In the genomic region with DNA sequence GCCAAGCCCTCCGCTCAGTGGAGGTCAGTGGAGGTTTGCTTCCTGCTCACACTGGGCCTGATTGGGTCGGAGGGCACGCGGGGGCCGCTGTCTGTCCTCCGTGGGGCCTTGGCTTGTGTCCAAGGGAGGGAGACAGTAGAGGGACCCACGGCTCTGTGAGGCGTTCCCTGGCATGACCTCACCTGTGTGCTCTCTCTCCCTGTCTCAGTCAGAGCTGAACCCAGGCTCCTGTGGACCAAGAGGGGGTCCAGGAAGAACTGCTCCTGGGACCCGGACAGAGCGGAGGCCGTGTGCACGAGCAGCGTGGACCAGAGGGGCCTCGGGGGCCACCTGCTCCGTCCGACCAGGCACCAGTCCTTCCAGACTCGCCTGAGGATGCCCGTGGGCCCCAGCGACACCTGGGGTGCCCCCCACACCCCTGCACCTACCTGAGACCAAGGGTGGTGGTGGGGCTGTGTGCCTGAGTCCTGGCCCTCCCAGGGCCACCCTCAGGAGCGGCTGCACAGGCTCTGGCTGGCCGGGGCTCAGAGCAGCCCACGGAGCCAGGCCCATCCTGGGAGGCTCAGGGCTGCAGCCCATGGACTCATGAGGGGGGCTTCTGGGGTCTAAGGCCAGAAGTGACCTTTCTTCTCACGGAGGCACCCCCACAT, we compare ENCODE assay signal across 1 cellular context.
TF ChIP-seq lines count a peak whose summit lies in the region.

No MANE protein-coding gene starts in this region.

TF ChIP-seq in H1, 55 proteins besides CTCF, POLR2A, EP300 and RAD21:
- TF ChIP-seq YY1 (IDR thresholded peaks at IDR 0.05; ENCODE audit: low read depth, low read length), result no peak
- TF ChIP-seq EGR1 (IDR thresholded peaks at IDR 0.05; ENCODE audit: borderline replicate concordance, low read depth, low read length), result no peak
- TF ChIP-seq CTBP2 (IDR thresholded peaks at IDR 0.05; ENCODE audit: borderline replicate concordance, insufficient read depth, insufficient read length, low read length), result no peak
- no peak for TF ChIP-seq KDM1A (IDR thresholded peaks at IDR 0.05; ENCODE audit: borderline replicate concordance, low read length)
- TF ChIP-seq, protein P1, sequence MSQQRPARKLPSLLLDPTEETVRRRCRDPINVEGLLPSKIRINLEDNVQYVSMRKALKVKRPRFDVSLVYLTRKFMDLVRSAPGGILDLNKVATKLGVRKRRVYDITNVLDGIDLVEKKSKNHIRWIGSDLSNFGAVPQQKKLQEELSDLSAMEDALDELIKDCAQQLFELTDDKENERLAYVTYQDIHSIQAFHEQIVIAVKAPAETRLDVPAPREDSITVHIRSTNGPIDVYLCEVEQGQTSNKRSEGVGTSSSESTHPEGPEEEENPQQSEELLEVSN (IDR thresholded peaks at IDR 0.05), result no peak
- no peak for TF ChIP-seq SIX5 (IDR thresholded peaks at IDR 0.05; ENCODE audit: low read depth, low read length)
- TF ChIP-seq CREB1 (IDR thresholded peaks at IDR 0.05), result no peak
- no peak for TF ChIP-seq JUND (IDR thresholded peaks at IDR 0.05; ENCODE audit: low read length)
- no peak for TF ChIP-seq HDAC2 (IDR thresholded peaks at IDR 0.05; ENCODE audit: borderline replicate concordance in 1 of 2, low read depth in 2 of 2, low read length in 2 of 2)
- no peak for TF ChIP-seq ASH2L (IDR thresholded peaks at IDR 0.05; ENCODE audit: low read length)
- TF ChIP-seq, protein P2, sequence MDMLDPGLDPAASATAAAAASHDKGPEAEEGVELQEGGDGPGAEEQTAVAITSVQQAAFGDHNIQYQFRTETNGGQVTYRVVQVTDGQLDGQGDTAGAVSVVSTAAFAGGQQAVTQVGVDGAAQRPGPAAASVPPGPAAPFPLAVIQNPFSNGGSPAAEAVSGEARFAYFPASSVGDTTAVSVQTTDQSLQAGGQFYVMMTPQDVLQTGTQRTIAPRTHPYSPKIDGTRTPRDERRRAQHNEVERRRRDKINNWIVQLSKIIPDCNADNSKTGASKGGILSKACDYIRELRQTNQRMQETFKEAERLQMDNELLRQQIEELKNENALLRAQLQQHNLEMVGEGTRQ (IDR thresholded peaks at IDR 0.05; ENCODE audit: low read length), result no peak
- no peak for TF ChIP-seq TCF12 (IDR thresholded peaks at IDR 0.05; ENCODE audit: low read depth, low read length)
- TF ChIP-seq SIN3A (conservative IDR thresholded peaks at IDR 0.05 in 1 of 2, IDR thresholded peaks at IDR 0.05 in 1 of 2; ENCODE audit: low read depth in 1 of 2, low read length in 2 of 2), result no peak
